10 cellular contexts compared by ENCODE assay signal in genomic region chr11:27233654-27234042, GRCh38.
A peak's percentile ranks its signal among the peaks of the same experiment; 100 is the strongest.
DNase-seq lines count a peak whose midpoint lies in the region; ATAC-seq lines count a peak whose summit lies in the region.
"Had no signal": no experiment of that assay in that cellular context is flagged by ENCODE, and none has a peak within 500 bp of the region (broad histone marks: within the 10 kb centered on the region; RNA-seq: fewer than 3 reads in every experiment).

No MANE protein-coding gene starts in this region.

- no peaks in the 10 kb centered on the region for H3K27me3 Mint-ChIP-seq in activated T-helper 1 cell treated with anti-CD3 and anti-CD28 coated beads, Interleukin-12 subunit alpha, Interleukin-12 subunit beta, Interleukin-2, Interleukin-4 antibody, amounts not matched to agents 30 ng/mL and 10 ng/mL and 1 ng/mL, durations not matched to agents 14 hours and 24 hours and 36 hours (ENCODE audit: insufficient read depth)
- H3K27me3 Mint-ChIP-seq in activated CD8-positive, alpha-beta memory T cell treated with anti-CD3 and anti-CD28 coated beads, Interleukin-2, amount 10 ng/mL, durations not matched to agents 7 days and 5 days = no peaks in the 10 kb centered on the region

- H3K4me3 ChIP-seq in right cardiac atrium (ENCODE audit: low read length) = no peak overlapping the region
- H3K4me3 ChIP-seq: uterus had no signal

- no peak overlapping the region for H3K27ac Mint-ChIP-seq in activated T-helper 1 cell treated with anti-CD3 and anti-CD28 coated beads, Interleukin-12 subunit alpha, Interleukin-12 subunit beta, Interleukin-2, Interleukin-4 antibody, amounts not matched to agents 30 ng/mL and 10 ng/mL and 1 ng/mL, durations not matched to agents 14 hours and 24 hours and 36 hours
- H3K27ac Mint-ChIP-seq in activated CD8-positive, alpha-beta memory T cell treated with anti-CD3 and anti-CD28 coated beads, Interleukin-2, amount 10 ng/mL, durations not matched to agents 7 days and 5 days = no peak overlapping the region

- H3K27ac ChIP-seq in right cardiac atrium (ENCODE audit: low read length) = peak overlapping the region; percentile 3

- no peaks in the 10 kb centered on the region for H3K36me3 Mint-ChIP-seq in activated T-helper 1 cell treated with anti-CD3 and anti-CD28 coated beads, Interleukin-12 subunit alpha, Interleukin-12 subunit beta, Interleukin-2, Interleukin-4 antibody, amounts not matched to agents 30 ng/mL and 10 ng/mL and 1 ng/mL, durations not matched to agents 14 hours and 24 hours and 36 hours (ENCODE audit: low read depth)
- H3K36me3 Mint-ChIP-seq in activated CD8-positive, alpha-beta memory T cell treated with anti-CD3 and anti-CD28 coated beads, Interleukin-2, amount 10 ng/mL, durations not matched to agents 7 days and 5 days = no peaks in the 10 kb centered on the region

- no peaks in the 10 kb centered on the region for H3K4me1 Mint-ChIP-seq in activated T-helper 1 cell treated with anti-CD3 and anti-CD28 coated beads, Interleukin-12 subunit alpha, Interleukin-12 subunit beta, Interleukin-2, Interleukin-4 antibody, amounts not matched to agents 30 ng/mL and 10 ng/mL and 1 ng/mL, durations not matched to agents 14 hours and 24 hours and 36 hours (ENCODE audit: low read depth)
- no peaks in the 10 kb centered on the region for H3K4me1 Mint-ChIP-seq in activated CD8-positive, alpha-beta memory T cell treated with anti-CD3 and anti-CD28 coated beads, Interleukin-2, amount 10 ng/mL, durations not matched to agents 7 days and 5 days

- 75% methylated on average over 3 of the region's 3 CpGs for WGBS in right cardiac atrium

- peak; percentile 19 for ATAC-seq in GM21515 (IDR thresholded peaks at IDR 0.05; ENCODE audit: unreplicated experiment)
- peak; percentile 4 for ATAC-seq in HG03575 (IDR thresholded peaks at IDR 0.05; ENCODE audit: extremely low read depth, insufficient number of reproducible peaks, low FRiP score, unreplicated experiment)
- peak; percentile 22 to 39 for ATAC-seq in right cardiac atrium
- no peak for ATAC-seq in activated CD8-positive, alpha-beta memory T cell treated with anti-CD3 and anti-CD28 coated beads, Interleukin-2, amount 10 ng/mL, durations not matched to agents 7 days and 5 days

- intact Hi-C loops in right cardiac atrium (cut with DNase I) = no loop called here
- intact Hi-C loops in activated T-helper 1 cell treated with anti-CD3 and anti-CD28 coated beads, Interleukin-12 subunit alpha, Interleukin-12 subunit beta, Interleukin-2, Interleukin-4 antibody, amounts not matched to agents 30 ng/mL and 10 ng/mL and 1 ng/mL, durations not matched to agents 14 hours and 24 hours and 36 hours (cut with micrococcal nuclease) = no loop called here

- H3K4me3 Mint-ChIP-seq in activated T-helper 1 cell treated with anti-CD3 and anti-CD28 coated beads, Interleukin-12 subunit alpha, Interleukin-12 subunit beta, Interleukin-2, Interleukin-4 antibody, amounts not matched to agents 30 ng/mL and 10 ng/mL and 1 ng/mL, durations not matched to agents 14 hours and 24 hours and 36 hours = no peak overlapping the region
- no peak overlapping the region for H3K4me3 Mint-ChIP-seq in activated CD8-positive, alpha-beta memory T cell treated with anti-CD3 and anti-CD28 coated beads, Interleukin-2, amount 10 ng/mL, durations not matched to agents 7 days and 5 days

- H3K9me3 ChIP-seq in right cardiac atrium (ENCODE audit: control insufficient read depth, low read length) = no peaks in the 10 kb centered on the region
- H3K9me3 ChIP-seq: uterus had no signal

- no peaks in the 10 kb centered on the region for H3K27me3 ChIP-seq in right cardiac atrium (ENCODE audit: control insufficient read depth, insufficient read depth)
- H3K27me3 ChIP-seq: uterus had no signal

- CTCF ChIA-PET in activated CD8-positive, alpha-beta memory T cell treated with anti-CD3 and anti-CD28 coated beads, Interleukin-2, amount 10 ng/mL, durations not matched to agents 7 days and 5 days (lab: Charles Lee) = no interaction called here

- no peaks in the 10 kb centered on the region for H3K4me1 ChIP-seq in right cardiac atrium (ENCODE audit: control insufficient read depth, insufficient read depth, low read length)

- H3K9me3 Mint-ChIP-seq in activated T-helper 1 cell treated with anti-CD3 and anti-CD28 coated beads, Interleukin-12 subunit alpha, Interleukin-12 subunit beta, Interleukin-2, Interleukin-4 antibody, amounts not matched to agents 30 ng/mL and 10 ng/mL and 1 ng/mL, durations not matched to agents 14 hours and 24 hours and 36 hours = no peaks in the 10 kb centered on the region
- H3K9me3 Mint-ChIP-seq in activated CD8-positive, alpha-beta memory T cell treated with anti-CD3 and anti-CD28 coated beads, Interleukin-2, amount 10 ng/mL, durations not matched to agents 7 days and 5 days (ENCODE audit: low read depth) = no peaks in the 10 kb centered on the region

- DNase-seq in DMS 273 treated with DMSO at 0.1 percent for 48 hours (lab: John Stamatoyannopoulos, UW) = peak; percentile 48
- DNase-seq in right cardiac atrium = no peak
- DNase-seq in hepatic stellate cell (ENCODE audit: low spot score) = no peak
- no peak for DNase-seq in stimulated activated CD4-positive, alpha-beta T cell treated with anti-CD3 and anti-CD28 coated beads, Interleukin-15, amount 100 ng/mL, for 24 hours
- no peak for DNase-seq in activated T-helper 1 cell treated with anti-CD3 and anti-CD28 coated beads, Interleukin-12 subunit alpha, Interleukin-12 subunit beta, Interleukin-2, Interleukin-4 antibody, amounts not matched to agents 30 ng/mL and 10 ng/mL and 1 ng/mL, durations not matched to agents 14 hours and 24 hours and 36 hours (ENCODE audit: low spot score)
- no peak for DNase-seq in activated CD8-positive, alpha-beta memory T cell treated with anti-CD3 and anti-CD28 coated beads, Interleukin-2, amount 10 ng/mL, durations not matched to agents 7 days and 5 days
- DNase-seq: activated CD8-positive, alpha-beta memory T cell treated with anti-CD3 and anti-CD28 coated beads for 24 hours had no signal
